In the genomic region with DNA sequence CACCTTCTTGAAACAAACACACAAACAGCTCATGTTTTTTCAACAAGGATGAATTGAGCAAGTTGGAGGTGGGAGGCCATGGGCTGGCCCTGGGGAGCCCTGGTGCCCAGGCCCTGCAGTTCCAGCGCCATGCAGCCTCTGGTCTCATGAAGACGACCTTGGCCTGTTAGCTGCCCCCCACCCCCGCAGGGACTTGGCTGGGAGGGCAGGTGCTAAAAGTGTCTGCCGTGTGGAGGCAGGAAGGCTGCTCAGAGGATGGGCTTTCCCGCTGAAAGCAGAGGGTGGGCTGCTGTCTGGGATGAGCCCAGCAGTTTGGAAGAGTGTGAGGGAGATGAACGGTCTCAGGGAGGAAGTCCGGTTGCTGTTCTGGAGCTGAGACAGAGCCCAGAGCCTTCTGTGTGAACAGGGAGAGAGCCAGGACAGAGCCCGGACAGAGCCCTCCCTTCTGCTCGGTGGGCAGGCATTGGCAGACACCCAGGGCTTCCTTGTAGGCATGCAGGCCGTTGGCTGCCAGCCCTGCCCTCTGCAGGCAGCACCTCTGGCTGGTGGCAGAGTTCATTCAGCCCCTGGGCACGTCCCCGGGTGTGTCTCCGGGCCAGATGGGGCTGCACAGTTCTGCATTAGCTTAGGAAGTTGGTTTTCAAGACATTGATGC, we compare ENCODE assay signal across 12 cellular contexts. TPM values are rescaled to one million over a fixed set of nuclear protein-coding genes. Genes with fewer than 3 reads are reported as not detected.
A peak's percentile ranks its signal among the peaks of the same experiment; 100 is the strongest.
DNase-seq lines count a peak whose midpoint lies in the region; ATAC-seq, FAIRE-seq and TF ChIP-seq lines count a peak whose summit lies in the region.
"Had no signal": no experiment of that assay in that cellular context is flagged by ENCODE, and none has a peak within 500 bp of the region (broad histone marks: within the 10 kb centered on the region; RNA-seq: fewer than 3 reads in every experiment).

No MANE protein-coding gene starts in this region.

- BruUV-seq in IMR-90 (replicated peaks; lab: Mats Ljungman, UMichigan) (no TSS peak), GM12878 (replicated peaks; lab: Mats Ljungman, UMichigan) (no TSS peak)

- H3K27ac ChIP-seq in IMR-90 (ENCODE audit: insufficient read depth, low read length) (no peak overlapping the region), GM12878 (ENCODE audit: control insufficient read depth, insufficient read depth) (no peak overlapping the region), left lung (no peak overlapping the region), SJCRH30 (no peak overlapping the region)
- H3K27ac ChIP-seq: ascending aorta, skin epidermis had no signal

- SMC1A ChIA-PET in GM12878 (lab: Charles Lee; ENCODE audit: uncharacterized antibody, unreplicated experiment), result interaction anchor here (0.5 to 1.5 kb wide), 4 partner anchors 61 to 230 kb away, joined by 3 to 4 read pairs (median 3); no protein-coding TSS in a partner anchor

- H4K20me1 ChIP-seq in IMR-90 (ENCODE audit: insufficient read depth, low read length) (no peaks in the 10 kb centered on the region), GM12878 (ENCODE audit: control insufficient read depth, insufficient read depth) (no peaks in the 10 kb centered on the region)

- no peak overlapping the region for H2BK20ac ChIP-seq in IMR-90 (ENCODE audit: low read depth, low read length)

- H3K9ac ChIP-seq in IMR-90 (ENCODE audit: low read depth, low read length), result no peak overlapping the region
- no peak overlapping the region for H3K9ac ChIP-seq in GM12878 (ENCODE audit: control insufficient read depth, insufficient read depth, low read length)

- TF ChIP-seq CTCF in IMR-90 (conservative IDR thresholded peaks at IDR 0.05; ENCODE audit: low read depth, low read length), result no peak
- TF ChIP-seq CTCF in GM12878 (IDR thresholded peaks at IDR 0.05 in 2 of 3, conservative IDR thresholded peaks at IDR 0.05 in 1 of 3; ENCODE audit: control insufficient read depth in 2 of 3, extremely low read depth in 1 of 3, insufficient read depth in 1 of 3, low read depth in 3 of 3, low read length in 3 of 3), result no peak
- TF ChIP-seq CTCF in left lung (IDR thresholded peaks at IDR 0.05), result no peak

- H3K14ac ChIP-seq in IMR-90 (replicated peaks; ENCODE audit: low read depth, low read length), result no peak overlapping the region

- H2AK9ac ChIP-seq in IMR-90 (replicated peaks; ENCODE audit: low read depth, low read length, poor library complexity), result peak overlapping the region; percentile 88

- TF ChIP-seq EP300 in GM12878 (IDR thresholded peaks at IDR 0.05; ENCODE audit: borderline replicate concordance in 1 of 2, control insufficient read depth in 1 of 2, low read depth in 2 of 2, low read length in 2 of 2), result no peak

- no peak overlapping the region for H2BK5ac ChIP-seq in IMR-90 (ENCODE audit: low read depth, low read length, poor library complexity, severe bottlenecking)

- H3K4me1 Mint-ChIP-seq in stimulated activated effector memory CD8-positive, alpha-beta T cell treated with anti-CD3 and anti-CD28 coated beads, Interleukin-12 subunit alpha, Interleukin-12 subunit beta, amount 100 ng/mL, for 72 hours, result no peaks in the 10 kb centered on the region
- peaks cover 15% of the 10 kb centered on the region for H3K4me1 Mint-ChIP-seq in T-helper 17 cell

- peaks cover 21% of the 10 kb centered on the region for H3K9me1 ChIP-seq in IMR-90 (ENCODE audit: insufficient read depth, low read length)

- H4K91ac ChIP-seq in IMR-90 (ENCODE audit: insufficient read depth, low read depth, low read length), result no peak overlapping the region

- H2BK120ac ChIP-seq in IMR-90 (ENCODE audit: low read depth, low read length), result peak overlapping the region; percentile 30; the same call in 1 of the 2 replicates

- no peak overlapping the region for H4K5ac ChIP-seq in IMR-90 (ENCODE audit: low read depth, low read length)

- H3K4me3 Mint-ChIP-seq in stimulated activated effector memory CD8-positive, alpha-beta T cell treated with anti-CD3 and anti-CD28 coated beads, Interleukin-12 subunit alpha, Interleukin-12 subunit beta, amount 100 ng/mL, for 72 hours, result no peak overlapping the region
- no peak overlapping the region for H3K4me3 Mint-ChIP-seq in T-helper 17 cell

- intact Hi-C loops in IMR-90 (cut with micrococcal nuclease), result no loop called here
- intact Hi-C loops in GM12878 (cut with micrococcal nuclease; ENCODE audit: unreplicated experiment), result no loop called here
- intact Hi-C loops in left lung (cut with DNase I), result no loop called here

- TF ChIP-seq POLR2A in IMR-90 (IDR thresholded peaks at IDR 0.05; ENCODE audit: low read depth, low read length) (no peak), GM12878 (IDR thresholded peaks at IDR 0.05; ENCODE audit: low read depth, low read length) (no peak)

- dilution Hi-C loops in IMR-90 (cut with HindIII; ENCODE audit: low sequenced_read_pairs, unreplicated experiment), result no loop called here

- H2AFZ ChIP-seq in IMR-90 (replicated peaks; ENCODE audit: low read length, poor library complexity) (peak overlapping the region; percentile 83), GM12878 (ENCODE audit: control insufficient read depth, low read depth, low read length) (no peak overlapping the region)

- H2BK15ac ChIP-seq in IMR-90 (ENCODE audit: low read depth, low read length), result no peak overlapping the region

- POLR2A ChIA-PET in IMR-90 (lab: Charles Lee; ENCODE audit: unreplicated experiment), result no interaction called here
- POLR2A ChIA-PET in GM12878 (lab: Charles Lee), result no interaction called here

- H3K36me3 ChIP-seq in IMR-90 (ENCODE audit: control insufficient read depth, insufficient read depth, low read length), result no peaks in the 10 kb centered on the region
- no peaks in the 10 kb centered on the region for H3K36me3 ChIP-seq in GM12878 (ENCODE audit: control insufficient read depth in 2 of 2, insufficient read depth in 2 of 2, low read length in 1 of 2)
- no peaks in the 10 kb centered on the region for H3K36me3 ChIP-seq in left lung
- no peaks in the 10 kb centered on the region for H3K36me3 ChIP-seq in SJCRH30
- H3K36me3 ChIP-seq: ascending aorta had no signal

- CTCF ChIA-PET in IMR-90 (lab: Yijun Ruan, JAX), result interaction anchor here (0.9 kb wide), 1 partner anchor 167 kb away, joined by 3 read pairs; no protein-coding TSS in a partner anchor
- CTCF ChIA-PET in GM12878 (lab: Yijun Ruan, JAX), result interaction anchor here (1.2 to 3.9 kb wide), 2 partner anchors 160 to 168 kb away, joined by 3 to 17 read pairs; no protein-coding TSS in a partner anchor

- H3K27me3 ChIP-seq in IMR-90 (ENCODE audit: control insufficient read depth, insufficient read depth, low read length) (peaks cover 4% of the 10 kb centered on the region; the same call in 1 of the 2 replicates), GM12878 (replicated peaks in 1 of 2; ENCODE audit: control insufficient read depth in 2 of 2, insufficient read depth in 2 of 2, low read length in 1 of 2) (no peaks in the 10 kb centered on the region; a peak in 2 of 4 replicates), left lung (no peaks in the 10 kb centered on the region), SJCRH30 (no peaks in the 10 kb centered on the region)
- H3K27me3 ChIP-seq: ascending aorta had no signal

- H3K27me3 Mint-ChIP-seq in T-helper 17 cell, result peaks cover 10% of the 10 kb centered on the region

- no peak overlapping the region for H4K8ac ChIP-seq in IMR-90 (ENCODE audit: low read depth in 2 of 2, low read length in 2 of 2)

- no peak overlapping the region for H3K4me3 ChIP-seq in IMR-90 (ENCODE audit: insufficient read depth, low read depth, low read length)
- no peak overlapping the region for H3K4me3 ChIP-seq in GM12878
- H3K4me3 ChIP-seq in left lung, result no peak overlapping the region
- H3K4me3 ChIP-seq in SJCRH30, result no peak overlapping the region
- H3K4me3 ChIP-seq: ascending aorta, skin epidermis had no signal

- H3K79me1 ChIP-seq in IMR-90 (ENCODE audit: low read depth in 1 of 2, low read length in 2 of 2), result no peaks in the 10 kb centered on the region

- FAIRE-seq in GM12878 (lab: Jason Lieb, UNC), result no peak

- 39% methylated on average over 9 of the region's 13 CpGs; no CpG with 5 or more reads in 1 of the 2 experiments for WGBS in IMR-90 (ENCODE audit: extremely low coverage in 2 of 2, insufficient read length in 1 of 2), 2 experiments
- WGBS in GM12878 (ENCODE audit: insufficient coverage, insufficient replicate concordance, low lambda C conversion rate, missing lambda C conversion rate), result 46% methylated on average over 13 of the region's 13 CpGs

- peak overlapping the region; percentile 11; the same call in 1 of the 2 replicates for H3K23ac ChIP-seq in IMR-90 (ENCODE audit: low read depth, low read length)

- no peak overlapping the region; the same call in 1 of the 2 replicates for H3K18ac ChIP-seq in IMR-90 (ENCODE audit: low read depth, low read length)

- no peak overlapping the region for H2AK5ac ChIP-seq in IMR-90 (ENCODE audit: low read depth, low read length)

- RAD21 ChIA-PET in GM12878 (lab: Charles Lee; ENCODE audit: unreplicated experiment), result interaction anchor here (0.6 to 1.3 kb wide), 2 partner anchors 59 to 167 kb away, joined by 3 read pairs; no protein-coding TSS in a partner anchor

- no peak for TF ChIP-seq RAD21 in IMR-90 (IDR thresholded peaks at IDR 0.05; ENCODE audit: low read length)
- TF ChIP-seq RAD21 in GM12878 (IDR thresholded peaks at IDR 0.05; ENCODE audit: insufficient read depth, low read depth, low read length), result no peak

- DNase-seq in IMR-90, result no peak
- DNase-seq in GM12878 (ENCODE audit: low read depth, low spot score), result no peak
- peak in 1 of 2 donors; percentile 44 for DNase-seq in left lung
- DNase-seq in stimulated activated effector memory CD8-positive, alpha-beta T cell treated with anti-CD3 and anti-CD28 coated beads, Interleukin-12 subunit alpha, Interleukin-12 subunit beta, amount 100 ng/mL, for 72 hours (ENCODE audit: low spot score in 2 of 2), result no peak
- no peak for DNase-seq in effector CD4-positive, alpha-beta T cell
- DNase-seq in A172 (ENCODE audit: low spot score), result no peak
- no peak for DNase-seq in SJCRH30
- no peak for DNase-seq in T-helper 17 cell
- DNase-seq: SW 1271 had no signal

- H3K79me2 ChIP-seq in GM12878 (ENCODE audit: control insufficient read depth, insufficient read depth, low read length), result no peaks in the 10 kb centered on the region

- no peaks in the 10 kb centered on the region for H3K36me3 Mint-ChIP-seq in stimulated activated effector memory CD8-positive, alpha-beta T cell treated with anti-CD3 and anti-CD28 coated beads, Interleukin-12 subunit alpha, Interleukin-12 subunit beta, amount 100 ng/mL, for 72 hours
- peaks cover 8% of the 10 kb centered on the region for H3K36me3 Mint-ChIP-seq in T-helper 17 cell (ENCODE audit: low read depth)

- peak overlapping the region; percentile 40 for H3K27ac Mint-ChIP-seq in stimulated activated effector memory CD8-positive, alpha-beta T cell treated with anti-CD3 and anti-CD28 coated beads, Interleukin-12 subunit alpha, Interleukin-12 subunit beta, amount 100 ng/mL, for 72 hours
- H3K27ac Mint-ChIP-seq in T-helper 17 cell, result no peak overlapping the region

- peaks cover 18% of the 10 kb centered on the region for H3K4me1 ChIP-seq in IMR-90 (ENCODE audit: control insufficient read depth, insufficient read depth, low read length)
- no peaks in the 10 kb centered on the region for H3K4me1 ChIP-seq in GM12878 (ENCODE audit: control insufficient read depth, insufficient read depth, low read length)
- peaks cover 8 to 28% of the 10 kb centered on the region in 2 donors for H3K4me1 ChIP-seq in left lung
- no peaks in the 10 kb centered on the region for H3K4me1 ChIP-seq in SJCRH30

- H3K4me2 ChIP-seq in IMR-90 (ENCODE audit: low read depth, low read length) (no peak overlapping the region), GM12878 (ENCODE audit: control insufficient read depth, insufficient read depth) (no peak overlapping the region)

- ATAC-seq in IMR-90 (ENCODE audit: low read depth) (peak; percentile 50), GM12878 (peak; percentile 50), left lung (peak; percentile 25), T-helper 17 cell (no peak)
- no peak for ATAC-seq in stimulated activated effector memory CD8-positive, alpha-beta T cell treated with anti-CD3 and anti-CD28 coated beads, Interleukin-12 subunit alpha, Interleukin-12 subunit beta, amount 100 ng/mL, for 72 hours
- ATAC-seq: esophagus mucosa had no signal

- H3K9me3 ChIP-seq in IMR-90 (ENCODE audit: control insufficient read depth, insufficient read depth, low read length), result no peaks in the 10 kb centered on the region
- H3K9me3 ChIP-seq in GM12878 (replicated peaks; ENCODE audit: control insufficient read depth, insufficient read depth, low read length), result no peaks in the 10 kb centered on the region
- no peaks in the 10 kb centered on the region for H3K9me3 ChIP-seq in left lung
- H3K9me3 ChIP-seq in SJCRH30 (replicated peaks), result no peaks in the 10 kb centered on the region
- H3K9me3 ChIP-seq in T-helper 17 cell (ENCODE audit: control insufficient read depth, low read length, poor library complexity, severe bottlenecking), result no peaks in the 10 kb centered on the region
- H3K9me3 ChIP-seq: ascending aorta had no signal

- in situ Hi-C loops in IMR-90 (cut with MboI; ENCODE audit: low sequenced_read_pairs) (loop anchor here (25.0 kb wide), 1 partner anchor 102 kb away; a partner anchor contains a TSS), GM12878 (cut with MboI) (loop anchor here (25.0 kb wide), 2 partner anchors 727 to 1552 kb away; no protein-coding TSS in a partner anchor)

- H3K4ac ChIP-seq in IMR-90 (ENCODE audit: low read depth, low read length), result no peak overlapping the region

- no peak overlapping the region for H3K56ac ChIP-seq in IMR-90 (ENCODE audit: extremely low read depth, insufficient read depth, low read length)

- H3K9me3 Mint-ChIP-seq in stimulated activated effector memory CD8-positive, alpha-beta T cell treated with anti-CD3 and anti-CD28 coated beads, Interleukin-12 subunit alpha, Interleukin-12 subunit beta, amount 100 ng/mL, for 72 hours, result no peaks in the 10 kb centered on the region

RNA-seq across cellular contexts. Expression of a gene that starts 18.7 kb away (rescaled TPM):
- total RNA-seq in IMR-90 (2012; rRNA removed) (0.28 and 0.36 TPM in 2 replicates), GM12878 (2014; rRNA removed) (not detected in 2 replicates), GM12878 (2014; rRNA removed; fragmentation: Illumina TruSeq; extraction: Trizol) (not detected in 2 replicates), GM12878 (2021) (0.38 TPM in 1 of 2 replicates, not detected in the other), left lung (1 to 10 TPM in 1 of 2 donors, under 1 TPM in 1; 0.50 to 9.5 TPM), T-helper 17 cell (1 to 10 TPM; 4.7 to 5.3 TPM)
- polyA plus RNA-seq in IMR-90 (2012; rRNA removed) (0.34 and 0.50 TPM in 2 replicates), GM12878 (2011; rRNA removed) (0.07 TPM in 1 of 2 replicates, not detected in the other), GM12878 (2014; fragmentation: Illumina TruSeq; extraction: Trizol) (not detected in 2 replicates), GM12878 (2014; fragmentation: Nextera tagmentation; extraction: Ambion mirVana) (not detected), GM12878 (2014; rRNA removed) (0.28 TPM in 1 of 2 replicates, not detected in the other), GM12878 (2016; fragmentation: Nextera tagmentation; extraction: Ambion mirVana) (under 1 TPM in 1 of 2 experiments, not detected in 1; 0.16 TPM)
- polyA plus RNA-seq in IMR-90 (2012; cell fraction: cytosol; rRNA removed), result 0.60 and 0.67 TPM in 2 replicates
- 0.73 and 1.1 TPM in 2 replicates for polyA plus RNA-seq in IMR-90 (2012; cell fraction: nucleus; rRNA removed; ENCODE audit: low replicate concordance)
- total RNA-seq in GM12878 (2013; cell fraction: nucleolus; rRNA removed), result not detected in 2 replicates
- polyA plus RNA-seq in GM12878 (2011; ENCODE audit: low read depth), result not detected
- 0.04 TPM in 1 of 2 replicates, not detected in the other for polyA plus RNA-seq in GM12878 (2011; cell fraction: cytosol; rRNA removed)
- 0.09 and 0.20 TPM in 2 replicates for polyA plus RNA-seq in GM12878 (2011; cell fraction: nucleus; rRNA removed)
- not detected in 2 replicates for polyA plus RNA-seq in GM12878 (2012)
- polyA minus RNA-seq in GM12878 (2011; rRNA and poly(A)+ RNA removed), result 0.41 TPM in 1 of 2 replicates, not detected in the other
- not detected in 2 replicates for polyA minus RNA-seq in GM12878 (2011; cell fraction: cytosol; rRNA and poly(A)+ RNA removed)
- 0.60 and 1.6 TPM in 2 replicates for polyA minus RNA-seq in GM12878 (2011; cell fraction: nucleus; rRNA and poly(A)+ RNA removed)
- 0.31 TPM in 1 of 2 replicates, not detected in the other for total RNA-seq in A172 (2014; rRNA removed; shearing (Covaris generic))
- 0.14 TPM in 1 of 2 replicates, not detected in the other for total RNA-seq in SJCRH30 (2014; rRNA removed; shearing (Covaris generic))
- total RNA-seq: ascending aorta, esophagus mucosa had no signal

Comparison
In these comparisons a context has a peak if more than half of its experiments do, and no peak if none do; other contexts are left out.
1. ATAC-seq: peak in IMR-90 (single experiment), GM12878 (single experiment) and left lung (single experiment); none in stimulated activated effector memory CD8-positive, alpha-beta T cell treated with anti-CD3 and anti-CD28 coated beads, Interleukin-12 subunit alpha, Interleukin-12 subunit beta, amount 100 ng/mL, for 72 hours (single experiment) and T-helper 17 cell (single experiment).